10 cellular contexts compared by ENCODE assay signal in genomic region chr4:101418466-101418865, GRCh38.
DNase-seq lines count a peak whose midpoint lies in the region; ATAC-seq lines count a peak whose summit lies in the region.
"Had no signal": no experiment of that assay in that cellular context is flagged by ENCODE, and none has a peak within 500 bp of the region (broad histone marks: within the 10 kb centered on the region; RNA-seq: fewer than 3 reads in every experiment).

No MANE protein-coding gene starts in this region.

- peaks cover 47% of the 10 kb centered on the region for H3K27me3 Mint-ChIP-seq in activated T-cell treated with anti-CD3 and anti-CD28 coated beads, Interleukin-2, amount 50 U/mL, for 72 hours (ENCODE audit: low read depth)
- H3K27me3 Mint-ChIP-seq in activated T-helper 1 cell treated with anti-CD3 and anti-CD28 coated beads, Interleukin-12 subunit alpha, Interleukin-12 subunit beta, Interleukin-2, Interleukin-4 antibody, amounts not matched to agents 30 ng/mL and 10 ng/mL and 1 ng/mL, durations not matched to agents 14 hours and 24 hours and 36 hours (ENCODE audit: insufficient read depth), result peaks cover 7% of the 10 kb centered on the region

- DNase-seq in activated T-cell treated with anti-CD3 and anti-CD28 coated beads, Interleukin-2, amount 50 U/mL, for 72 hours, result no peak
- no peak for DNase-seq in activated T-cell treated with anti-CD3 and anti-CD28 coated beads, Interleukin-2, amount 50 U/mL, for 1 hour
- DNase-seq in activated T-helper 1 cell treated with anti-CD3 and anti-CD28 coated beads, Interleukin-12 subunit alpha, Interleukin-12 subunit beta, Interleukin-2, Interleukin-4 antibody, amounts not matched to agents 30 ng/mL and 10 ng/mL and 1 ng/mL, durations not matched to agents 14 hours and 24 hours and 36 hours (ENCODE audit: low spot score), result no peak
- DNase-seq in stimulated activated naive CD8-positive, alpha-beta T cell treated with anti-CD3 and anti-CD28 coated beads, Interleukin-15, Interleukin-2, amounts not matched to agents 100 U/mL and 50 U/mL, for 24 hours, result no peak
- DNase-seq in DMS114 treated with DMSO at 0.1 percent for 48 hours (lab: John Stamatoyannopoulos, UW; ENCODE audit: unreplicated experiment), result no peak
- no peak for DNase-seq in GM03348 (ENCODE audit: low spot score)
- DNase-seq: cortex of kidney, testis had no signal

- no peaks in the 10 kb centered on the region for H3K9me3 Mint-ChIP-seq in activated T-cell treated with anti-CD3 and anti-CD28 coated beads, Interleukin-2, amount 50 U/mL, for 72 hours
- peaks cover 4% of the 10 kb centered on the region for H3K9me3 Mint-ChIP-seq in activated T-helper 1 cell treated with anti-CD3 and anti-CD28 coated beads, Interleukin-12 subunit alpha, Interleukin-12 subunit beta, Interleukin-2, Interleukin-4 antibody, amounts not matched to agents 30 ng/mL and 10 ng/mL and 1 ng/mL, durations not matched to agents 14 hours and 24 hours and 36 hours

- intact Hi-C loops in activated T-helper 1 cell treated with anti-CD3 and anti-CD28 coated beads, Interleukin-12 subunit alpha, Interleukin-12 subunit beta, Interleukin-2, Interleukin-4 antibody, amounts not matched to agents 30 ng/mL and 10 ng/mL and 1 ng/mL, durations not matched to agents 14 hours and 24 hours and 36 hours (cut with micrococcal nuclease), result loop anchor here (1.0 to 10.0 kb wide), 20 partner anchors 18 to 1856 kb away; partner anchors contain the start of genes DNAJB14, PPP3CA, SLC39A8 and TRMT10A

- H3K4me1 Mint-ChIP-seq in activated T-cell treated with anti-CD3 and anti-CD28 coated beads, Interleukin-2, amount 50 U/mL, for 72 hours (ENCODE audit: low read depth), result peaks cover 55% of the 10 kb centered on the region
- peaks cover 64% of the 10 kb centered on the region for H3K4me1 Mint-ChIP-seq in activated T-helper 1 cell treated with anti-CD3 and anti-CD28 coated beads, Interleukin-12 subunit alpha, Interleukin-12 subunit beta, Interleukin-2, Interleukin-4 antibody, amounts not matched to agents 30 ng/mL and 10 ng/mL and 1 ng/mL, durations not matched to agents 14 hours and 24 hours and 36 hours (ENCODE audit: low read depth)

- peak overlapping the region; percentile 88 for H3K27ac Mint-ChIP-seq in activated T-cell treated with anti-CD3 and anti-CD28 coated beads, Interleukin-2, amount 50 U/mL, for 72 hours
- H3K27ac Mint-ChIP-seq in activated T-helper 1 cell treated with anti-CD3 and anti-CD28 coated beads, Interleukin-12 subunit alpha, Interleukin-12 subunit beta, Interleukin-2, Interleukin-4 antibody, amounts not matched to agents 30 ng/mL and 10 ng/mL and 1 ng/mL, durations not matched to agents 14 hours and 24 hours and 36 hours, result peak overlapping the region; percentile 79

- peaks cover 0 to 1% of the 10 kb centered on the region in 2 donors for H3K36me3 Mint-ChIP-seq in activated T-cell treated with anti-CD3 and anti-CD28 coated beads, Interleukin-2, amount 50 U/mL, for 72 hours (ENCODE audit: insufficient read depth in 2 of 2)
- H3K36me3 Mint-ChIP-seq in activated T-helper 1 cell treated with anti-CD3 and anti-CD28 coated beads, Interleukin-12 subunit alpha, Interleukin-12 subunit beta, Interleukin-2, Interleukin-4 antibody, amounts not matched to agents 30 ng/mL and 10 ng/mL and 1 ng/mL, durations not matched to agents 14 hours and 24 hours and 36 hours (ENCODE audit: low read depth), result peaks cover 2% of the 10 kb centered on the region

- ATAC-seq in activated T-cell treated with anti-CD3 and anti-CD28 coated beads, Interleukin-2, amount 50 U/mL, for 72 hours (replicated peaks in 1 of 2), result peak; percentile 18 to 29
- ATAC-seq in HG03342 (IDR thresholded peaks at IDR 0.05; ENCODE audit: unreplicated experiment) (peak; percentile 6), HG03175 (IDR thresholded peaks at IDR 0.05; ENCODE audit: unreplicated experiment) (no peak)
- ATAC-seq in stimulated activated naive CD8-positive, alpha-beta T cell treated with anti-CD3 and anti-CD28 coated beads, Interleukin-15, Interleukin-2, amounts not matched to agents 100 U/mL and 50 U/mL, for 24 hours, result peak; percentile 20

- peak overlapping the region; percentile 33 to 86 for H3K4me3 Mint-ChIP-seq in activated T-cell treated with anti-CD3 and anti-CD28 coated beads, Interleukin-2, amount 50 U/mL, for 72 hours
- H3K4me3 Mint-ChIP-seq in activated T-helper 1 cell treated with anti-CD3 and anti-CD28 coated beads, Interleukin-12 subunit alpha, Interleukin-12 subunit beta, Interleukin-2, Interleukin-4 antibody, amounts not matched to agents 30 ng/mL and 10 ng/mL and 1 ng/mL, durations not matched to agents 14 hours and 24 hours and 36 hours, result peak overlapping the region; percentile 54
